Comparison of ENCODE assay signal across 1 cellular context in the genomic region with DNA sequence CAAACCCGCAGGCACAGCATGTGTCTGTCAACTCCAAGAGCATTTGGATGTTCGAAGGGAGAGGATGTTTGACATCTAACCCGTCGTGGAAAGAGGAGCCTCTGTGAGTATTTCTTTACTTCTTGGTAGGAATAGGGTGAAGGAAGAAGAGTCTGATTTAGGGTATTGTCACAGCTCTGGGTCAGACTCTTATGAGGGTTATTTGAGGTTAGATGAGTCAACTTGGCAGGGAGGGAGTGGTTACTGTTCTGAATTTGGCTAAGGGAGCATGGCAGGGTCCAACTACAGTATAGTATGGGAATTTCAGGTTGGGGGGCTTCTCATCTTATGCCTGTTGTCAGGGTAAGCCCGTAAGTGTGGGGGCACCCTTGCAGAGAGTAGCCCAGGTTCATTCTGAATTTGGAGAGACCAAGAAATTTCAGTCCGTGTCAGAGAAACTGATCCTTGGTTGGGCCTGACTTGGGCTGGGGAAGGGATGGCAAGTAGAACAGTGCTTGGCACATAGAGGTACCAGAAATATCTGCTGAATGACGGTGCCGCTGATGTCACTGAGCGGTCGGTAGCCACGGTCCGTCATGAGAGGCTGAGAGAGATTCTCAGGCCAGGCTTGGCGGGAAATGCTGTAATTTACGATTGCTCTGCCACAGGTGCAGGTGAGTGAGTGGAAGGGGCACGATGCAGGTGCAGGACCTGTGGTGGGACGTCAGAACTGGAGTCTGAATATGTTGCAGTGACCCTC.
TF ChIP-seq lines count a peak whose summit lies in the region.

No MANE protein-coding gene starts in this region.

TF ChIP-seq in HepG2, 621 proteins besides CTCF, POLR2A, EP300 and RAD21:
- no peak for TF ChIP-seq ISL2 (CRISPR knock-in tag; IDR thresholded peaks at IDR 0.05)
- TF ChIP-seq, protein P1, sequence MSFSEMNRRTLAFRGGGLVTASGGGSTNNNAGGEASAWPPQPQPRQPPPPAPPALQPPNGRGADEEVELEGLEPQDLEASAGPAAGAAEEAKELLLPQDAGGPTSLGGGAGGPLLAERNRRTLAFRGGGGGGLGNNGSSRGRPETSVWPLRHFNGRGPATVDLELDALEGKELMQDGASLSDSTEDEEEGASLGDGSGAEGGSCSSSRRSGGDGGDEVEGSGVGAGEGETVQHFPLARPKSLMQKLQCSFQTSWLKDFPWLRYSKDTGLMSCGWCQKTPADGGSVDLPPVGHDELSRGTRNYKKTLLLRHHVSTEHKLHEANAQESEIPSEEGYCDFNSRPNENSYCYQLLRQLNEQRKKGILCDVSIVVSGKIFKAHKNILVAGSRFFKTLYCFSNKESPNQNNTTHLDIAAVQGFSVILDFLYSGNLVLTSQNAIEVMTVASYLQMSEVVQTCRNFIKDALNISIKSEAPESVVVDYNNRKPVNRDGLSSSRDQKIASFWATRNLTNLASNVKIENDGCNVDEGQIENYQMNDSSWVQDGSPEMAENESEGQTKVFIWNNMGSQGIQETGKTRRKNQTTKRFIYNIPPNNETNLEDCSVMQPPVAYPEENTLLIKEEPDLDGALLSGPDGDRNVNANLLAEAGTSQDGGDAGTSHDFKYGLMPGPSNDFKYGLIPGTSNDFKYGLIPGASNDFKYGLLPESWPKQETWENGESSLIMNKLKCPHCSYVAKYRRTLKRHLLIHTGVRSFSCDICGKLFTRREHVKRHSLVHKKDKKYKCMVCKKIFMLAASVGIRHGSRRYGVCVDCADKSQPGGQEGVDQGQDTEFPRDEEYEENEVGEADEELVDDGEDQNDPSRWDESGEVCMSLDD (CRISPR knock-in tag; IDR thresholded peaks at IDR 0.05; ENCODE audit: borderline replicate concordance), result no peak
- TF ChIP-seq ZBTB25 (CRISPR knock-in tag; IDR thresholded peaks at IDR 0.05), result no peak
- no peak for TF ChIP-seq FOXO4 (CRISPR knock-in tag; conservative IDR thresholded peaks at IDR 0.05)
- TF ChIP-seq RAD51 (IDR thresholded peaks at IDR 0.05; ENCODE audit: borderline replicate concordance), result no peak
- TF ChIP-seq SATB2 (CRISPR knock-in tag; IDR thresholded peaks at IDR 0.05), result no peak
- TF ChIP-seq ZNF878 (CRISPR knock-in tag; IDR thresholded peaks at IDR 0.05), result no peak
- no peak for TF ChIP-seq FOSL1 (CRISPR knock-in tag; IDR thresholded peaks at IDR 0.05; ENCODE audit: borderline replicate concordance)
- TF ChIP-seq ZNF782 (CRISPR knock-in tag; IDR thresholded peaks at IDR 0.05; ENCODE audit: borderline replicate concordance), result no peak
- TF ChIP-seq TOPORS (CRISPR knock-in tag; IDR thresholded peaks at IDR 0.05), result no peak
- TF ChIP-seq, protein P2, sequence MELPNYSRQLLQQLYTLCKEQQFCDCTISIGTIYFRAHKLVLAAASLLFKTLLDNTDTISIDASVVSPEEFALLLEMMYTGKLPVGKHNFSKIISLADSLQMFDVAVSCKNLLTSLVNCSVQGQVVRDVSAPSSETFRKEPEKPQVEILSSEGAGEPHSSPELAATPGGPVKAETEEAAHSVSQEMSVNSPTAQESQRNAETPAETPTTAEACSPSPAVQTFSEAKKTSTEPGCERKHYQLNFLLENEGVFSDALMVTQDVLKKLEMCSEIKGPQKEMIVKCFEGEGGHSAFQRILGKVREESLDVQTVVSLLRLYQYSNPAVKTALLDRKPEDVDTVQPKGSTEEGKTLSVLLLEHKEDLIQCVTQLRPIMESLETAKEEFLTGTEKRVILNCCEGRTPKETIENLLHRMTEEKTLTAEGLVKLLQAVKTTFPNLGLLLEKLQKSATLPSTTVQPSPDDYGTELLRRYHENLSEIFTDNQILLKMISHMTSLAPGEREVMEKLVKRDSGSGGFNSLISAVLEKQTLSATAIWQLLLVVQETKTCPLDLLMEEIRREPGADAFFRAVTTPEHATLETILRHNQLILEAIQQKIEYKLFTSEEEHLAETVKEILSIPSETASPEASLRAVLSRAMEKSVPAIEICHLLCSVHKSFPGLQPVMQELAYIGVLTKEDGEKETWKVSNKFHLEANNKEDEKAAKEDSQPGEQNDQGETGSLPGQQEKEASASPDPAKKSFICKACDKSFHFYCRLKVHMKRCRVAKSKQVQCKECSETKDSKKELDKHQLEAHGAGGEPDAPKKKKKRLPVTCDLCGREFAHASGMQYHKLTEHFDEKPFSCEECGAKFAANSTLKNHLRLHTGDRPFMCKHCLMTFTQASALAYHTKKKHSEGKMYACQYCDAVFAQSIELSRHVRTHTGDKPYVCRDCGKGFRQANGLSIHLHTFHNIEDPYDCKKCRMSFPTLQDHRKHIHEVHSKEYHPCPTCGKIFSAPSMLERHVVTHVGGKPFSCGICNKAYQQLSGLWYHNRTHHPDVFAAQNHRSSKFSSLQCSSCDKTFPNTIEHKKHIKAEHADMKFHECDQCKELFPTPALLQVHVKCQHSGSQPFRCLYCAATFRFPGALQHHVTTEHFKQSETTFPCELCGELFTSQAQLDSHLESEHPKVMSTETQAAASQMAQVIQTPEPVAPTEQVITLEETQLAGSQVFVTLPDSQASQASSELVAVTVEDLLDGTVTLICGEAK (IDR thresholded peaks at IDR 0.05), result no peak
- TF ChIP-seq, protein P2 (CRISPR knock-in tag; IDR thresholded peaks at IDR 0.05), result no peak
- no peak for TF ChIP-seq SNRNP70 (IDR thresholded peaks at IDR 0.05; ENCODE audit: low read depth, low read length)
- TF ChIP-seq FOSL2 (CRISPR knock-in tag; IDR thresholded peaks at IDR 0.05), result no peak
- no peak for TF ChIP-seq TAF1 (CRISPR knock-in tag; IDR thresholded peaks at IDR 0.05)
- TF ChIP-seq ZNF710 (CRISPR knock-in tag; IDR thresholded peaks at IDR 0.05; ENCODE audit: borderline replicate concordance), result no peak
- no peak for TF ChIP-seq DMAP1 (CRISPR knock-in tag; IDR thresholded peaks at IDR 0.05)
